1 cellular context compared by ENCODE assay signal in genomic region chr6:166172546-166172945, GRCh38.
TF ChIP-seq lines count a peak whose summit lies in the region.

No MANE protein-coding gene starts in this region.

TF ChIP-seq in GM23338, 12 proteins besides CTCF, POLR2A, EP300 and RAD21 (continued from another document):
- TF ChIP-seq, protein P1, sequence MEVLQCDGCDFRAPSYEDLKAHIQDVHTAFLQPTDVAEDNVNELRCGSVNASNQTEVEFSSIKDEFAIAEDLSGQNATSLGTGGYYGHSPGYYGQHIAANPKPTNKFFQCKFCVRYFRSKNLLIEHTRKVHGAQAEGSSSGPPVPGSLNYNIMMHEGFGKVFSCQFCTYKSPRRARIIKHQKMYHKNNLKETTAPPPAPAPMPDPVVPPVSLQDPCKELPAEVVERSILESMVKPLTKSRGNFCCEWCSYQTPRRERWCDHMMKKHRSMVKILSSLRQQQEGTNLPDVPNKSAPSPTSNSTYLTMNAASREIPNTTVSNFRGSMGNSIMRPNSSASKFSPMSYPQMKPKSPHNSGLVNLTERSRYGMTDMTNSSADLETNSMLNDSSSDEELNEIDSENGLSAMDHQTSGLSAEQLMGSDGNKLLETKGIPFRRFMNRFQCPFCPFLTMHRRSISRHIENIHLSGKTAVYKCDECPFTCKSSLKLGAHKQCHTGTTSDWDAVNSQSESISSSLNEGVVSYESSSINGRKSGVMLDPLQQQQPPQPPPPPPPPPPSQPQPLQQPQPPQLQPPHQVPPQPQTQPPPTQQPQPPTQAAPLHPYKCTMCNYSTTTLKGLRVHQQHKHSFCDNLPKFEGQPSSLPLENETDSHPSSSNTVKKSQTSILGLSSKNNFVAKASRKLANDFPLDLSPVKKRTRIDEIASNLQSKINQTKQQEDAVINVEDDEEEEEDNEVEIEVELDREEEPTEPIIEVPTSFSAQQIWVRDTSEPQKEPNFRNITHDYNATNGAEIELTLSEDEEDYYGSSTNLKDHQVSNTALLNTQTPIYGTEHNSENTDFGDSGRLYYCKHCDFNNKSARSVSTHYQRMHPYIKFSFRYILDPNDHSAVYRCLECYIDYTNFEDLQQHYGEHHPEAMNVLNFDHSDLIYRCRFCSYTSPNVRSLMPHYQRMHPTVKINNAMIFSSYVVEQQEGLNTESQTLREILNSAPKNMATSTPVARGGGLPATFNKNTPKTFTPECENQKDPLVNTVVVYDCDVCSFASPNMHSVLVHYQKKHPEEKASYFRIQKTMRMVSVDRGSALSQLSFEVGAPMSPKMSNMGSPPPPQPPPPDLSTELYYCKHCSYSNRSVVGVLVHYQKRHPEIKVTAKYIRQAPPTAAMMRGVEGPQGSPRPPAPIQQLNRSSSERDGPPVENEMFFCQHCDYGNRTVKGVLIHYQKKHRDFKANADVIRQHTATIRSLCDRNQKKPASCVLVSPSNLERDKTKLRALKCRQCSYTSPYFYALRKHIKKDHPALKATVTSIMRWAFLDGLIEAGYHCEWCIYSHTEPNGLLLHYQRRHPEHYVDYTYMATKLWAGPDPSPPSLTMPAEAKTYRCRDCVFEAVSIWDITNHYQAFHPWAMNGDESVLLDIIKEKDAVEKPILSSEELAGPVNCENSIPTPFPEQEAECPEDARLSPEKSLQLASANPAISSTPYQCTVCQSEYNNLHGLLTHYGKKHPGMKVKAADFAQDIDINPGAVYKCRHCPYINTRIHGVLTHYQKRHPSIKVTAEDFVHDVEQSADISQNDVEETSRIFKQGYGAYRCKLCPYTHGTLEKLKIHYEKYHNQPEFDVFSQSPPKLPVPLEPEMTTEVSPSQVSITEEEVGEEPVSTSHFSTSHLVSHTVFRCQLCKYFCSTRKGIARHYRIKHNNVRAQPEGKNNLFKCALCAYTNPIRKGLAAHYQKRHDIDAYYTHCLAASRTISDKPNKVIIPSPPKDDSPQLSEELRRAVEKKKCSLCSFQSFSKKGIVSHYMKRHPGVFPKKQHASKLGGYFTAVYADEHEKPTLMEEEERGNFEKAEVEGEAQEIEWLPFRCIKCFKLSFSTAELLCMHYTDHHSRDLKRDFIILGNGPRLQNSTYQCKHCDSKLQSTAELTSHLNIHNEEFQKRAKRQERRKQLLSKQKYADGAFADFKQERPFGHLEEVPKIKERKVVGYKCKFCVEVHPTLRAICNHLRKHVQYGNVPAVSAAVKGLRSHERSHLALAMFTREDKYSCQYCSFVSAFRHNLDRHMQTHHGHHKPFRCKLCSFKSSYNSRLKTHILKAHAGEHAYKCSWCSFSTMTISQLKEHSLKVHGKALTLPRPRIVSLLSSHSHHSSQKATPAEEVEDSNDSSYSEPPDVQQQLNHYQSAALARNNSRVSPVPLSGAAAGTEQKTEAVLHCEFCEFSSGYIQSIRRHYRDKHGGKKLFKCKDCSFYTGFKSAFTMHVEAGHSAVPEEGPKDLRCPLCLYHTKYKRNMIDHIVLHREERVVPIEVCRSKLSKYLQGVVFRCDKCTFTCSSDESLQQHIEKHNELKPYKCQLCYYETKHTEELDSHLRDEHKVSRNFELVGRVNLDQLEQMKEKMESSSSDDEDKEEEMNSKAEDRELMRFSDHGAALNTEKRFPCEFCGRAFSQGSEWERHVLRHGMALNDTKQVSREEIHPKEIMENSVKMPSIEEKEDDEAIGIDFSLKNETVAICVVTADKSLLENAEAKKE (CRISPR knock-in tag; IDR thresholded peaks at IDR 0.05), result no peak
- no peak for TF ChIP-seq ZNF114 (CRISPR knock-in tag; IDR thresholded peaks at IDR 0.05)
TF ChIP-seq in GM23338: peak in this region for 0.
